11 cellular contexts compared by ENCODE assay signal in genomic region chr15:81322708-81323253, GRCh38. TPM values are rescaled to one million over a fixed set of nuclear protein-coding genes. Genes with fewer than 3 reads are reported as not detected.
DNase-seq lines count a peak whose midpoint lies in the region; ATAC-seq and TF ChIP-seq lines count a peak whose summit lies in the region.
"Had no signal": no experiment of that assay in that cellular context is flagged by ENCODE, and none has a peak within 500 bp of the region (broad histone marks: within the 10 kb centered on the region; RNA-seq: fewer than 3 reads in every experiment).

No MANE protein-coding gene starts in this region.

- no peak overlapping the region for H3K14ac ChIP-seq in mesenchymal stem cell (ENCODE audit: low read length in 2 of 2)

- H4K8ac ChIP-seq in mesenchymal stem cell (ENCODE audit: low read length), result no peak overlapping the region

- H3K9ac ChIP-seq in mesenchymal stem cell (ENCODE audit: low read length), result peak overlapping the region; percentile 93

- H3K23ac ChIP-seq in mesenchymal stem cell (ENCODE audit: low read length in 2 of 2), result no peak overlapping the region

- no peaks in the 10 kb centered on the region for H3K79me2 ChIP-seq in ACC112 (ENCODE audit: control insufficient read depth, insufficient read depth, low read length, unreplicated experiment)

- DNase-seq in HFFc6, result no peak
- no peak for DNase-seq in mesenchymal stem cell
- DNase-seq in activated CD4-positive, CD25-positive, alpha-beta regulatory T cell (lab: John Stamatoyannopoulos, UW), result no peak
- DNase-seq in NCI-H345 (lab: John Stamatoyannopoulos, UW), result no peak
- DNase-seq: head of caudate nucleus, NCI-H1105 had no signal

- H2AFZ ChIP-seq in ACC112 (ENCODE audit: low read length, unreplicated experiment), result peak overlapping the region; percentile 22
- H2AFZ ChIP-seq in mesenchymal stem cell (ENCODE audit: low read depth, low read length), result no peak overlapping the region

- no peak overlapping the region for H2BK12ac ChIP-seq in mesenchymal stem cell (ENCODE audit: low read length in 2 of 2)

- H3K79me1 ChIP-seq in mesenchymal stem cell (replicated peaks; ENCODE audit: low read length, poor library complexity, severe bottlenecking), result peaks cover 7% of the 10 kb centered on the region

- H3K9me3 Mint-ChIP-seq in HFFc6, result no peaks in the 10 kb centered on the region
- no peaks in the 10 kb centered on the region for H3K9me3 Mint-ChIP-seq in brain

- H3K36me3 Mint-ChIP-seq in HFFc6 (ENCODE audit: low read depth) (peaks cover 5% of the 10 kb centered on the region; the same call in 1 of the 2 replicates), brain (no peaks in the 10 kb centered on the region)

- H2BK120ac ChIP-seq in mesenchymal stem cell (ENCODE audit: low read depth, low read length), result no peak overlapping the region

- no peak for ATAC-seq in HG02970 (IDR thresholded peaks at IDR 0.05; ENCODE audit: low FRiP score, unreplicated experiment)
- ATAC-seq in HG03095 (IDR thresholded peaks at IDR 0.05; ENCODE audit: unreplicated experiment), result no peak

- H3K27me3 Mint-ChIP-seq in HFFc6 (ENCODE audit: insufficient read depth) (no peaks in the 10 kb centered on the region), brain (peaks cover 8% of the 10 kb centered on the region)

- H3K4ac ChIP-seq in mesenchymal stem cell (ENCODE audit: low read depth in 1 of 2, low read length in 2 of 2), result no peak overlapping the region

- H3K4me3 Mint-ChIP-seq in HFFc6 (peak overlapping the region; percentile 64), brain (peak overlapping the region; percentile 50 to 72 (median 70))

- H3K27me3 ChIP-seq in ACC112 (ENCODE audit: insufficient read depth, low read length) (no peaks in the 10 kb centered on the region), mesenchymal stem cell (ENCODE audit: control insufficient read depth in 1 of 2, insufficient read depth in 1 of 2, low read length in 2 of 2) (no peaks in the 10 kb centered on the region)

- H3K27ac ChIP-seq in ACC112 (ENCODE audit: low read depth, low read length), result no peak overlapping the region
- no peak overlapping the region for H3K27ac ChIP-seq in mesenchymal stem cell (ENCODE audit: low read length, poor library complexity, severe bottlenecking)

- H3K36me3 ChIP-seq in ACC112 (ENCODE audit: insufficient read depth, low read length), result no peaks in the 10 kb centered on the region
- H3K36me3 ChIP-seq in mesenchymal stem cell (ENCODE audit: control insufficient read depth in 1 of 2, insufficient read depth in 2 of 2, low read depth in 1 of 2, low read length in 2 of 2), result peaks cover 25 to 42% of the 10 kb centered on the region in 2 experiments

- H3K27ac Mint-ChIP-seq in HFFc6 (no peak overlapping the region), brain (no peak overlapping the region)

- H2AK5ac ChIP-seq in mesenchymal stem cell (ENCODE audit: low read length, severe bottlenecking), result peak overlapping the region; percentile 47

- no peak overlapping the region for H3K18ac ChIP-seq in mesenchymal stem cell (ENCODE audit: low read depth in 1 of 2, low read length in 2 of 2)

- no peaks in the 10 kb centered on the region for H3K9me3 ChIP-seq in mesenchymal stem cell (ENCODE audit: control insufficient read depth, low read length)

- no peak overlapping the region for H2BK15ac ChIP-seq in mesenchymal stem cell (ENCODE audit: low read depth, poor library complexity, severe bottlenecking)

- WGBS in mesenchymal stem cell, result 92% methylated on average over 5 of the region's 5 CpGs

- peak overlapping the region; percentile 1 for H3K4me2 ChIP-seq in mesenchymal stem cell (ENCODE audit: low read length, poor library complexity, severe bottlenecking)

- no peak for TF ChIP-seq CTCF in HFFc6 (IDR thresholded peaks at IDR 0.05)
- no peak for TF ChIP-seq CTCF in brain (conservative IDR thresholded peaks at IDR 0.05)

- peaks cover 52% of the 10 kb centered on the region for H3K4me1 Mint-ChIP-seq in HFFc6 (ENCODE audit: low read depth)
- peaks cover 25% of the 10 kb centered on the region for H3K4me1 Mint-ChIP-seq in brain

- H2BK5ac ChIP-seq in mesenchymal stem cell (ENCODE audit: low read depth, low read length, poor library complexity, severe bottlenecking), result no peak overlapping the region

- H3K4me3 ChIP-seq in ACC112 (ENCODE audit: low read depth, low read length) (peak overlapping the region; percentile 91), mesenchymal stem cell (ENCODE audit: insufficient read depth in 1 of 2, low read depth in 1 of 2, low read length in 2 of 2) (peak overlapping the region in 1 of 2 experiments; percentile 96)

- no peak overlapping the region for H4K91ac ChIP-seq in mesenchymal stem cell (ENCODE audit: low read length)

- H3K4me1 ChIP-seq in ACC112 (ENCODE audit: control insufficient read depth, insufficient read depth, low read length, unreplicated experiment) (peaks cover 23% of the 10 kb centered on the region), mesenchymal stem cell (ENCODE audit: control insufficient read depth, insufficient read depth, low read depth, low read length) (peaks cover 17% of the 10 kb centered on the region)

RNA-seq across cellular contexts. Expression of gene STARD5, which starts 1.2 kb away (rescaled TPM):
- 1 to 10 TPM; 2.7 to 4.0 (median 3.6) TPM for total RNA-seq in HFFc6 (2021; fragmentation: NEBNext Ultra II Directional; extraction: Animal tissue kit (Norgen Biotek cat#: 25700))
- polyA plus RNA-seq in brain (ENCODE audit: insufficient read depth, low read depth, low replicate concordance), result 0.70 TPM
- polyA plus RNA-seq in mesenchymal stem cell (2013, experiment 1 of 2), result 2.6 TPM
- polyA plus RNA-seq in mesenchymal stem cell (2013, experiment 2 of 2), result 2.5 TPM

RNA-seq across cellular contexts. Expression of gene TMC3, which starts 51.2 kb away (rescaled TPM):
- not detected for total RNA-seq in HFFc6 (2021; fragmentation: NEBNext Ultra II Directional; extraction: Animal tissue kit (Norgen Biotek cat#: 25700))
- not detected for polyA plus RNA-seq in brain (ENCODE audit: insufficient read depth, low read depth, low replicate concordance)
- polyA plus RNA-seq in mesenchymal stem cell (2013, experiment 1 of 2), result not detected
- not detected for polyA plus RNA-seq in mesenchymal stem cell (2013, experiment 2 of 2)
- total RNA-seq: osteocyte had no signal
